In genomic region chr21:45403825-45404725, GRCh38 we compare ENCODE assay signal across 8 cellular contexts. TPM values are rescaled to one million over a fixed set of nuclear protein-coding genes. Genes with fewer than 3 reads are reported as not detected.
DNase-seq lines count a peak whose midpoint lies in the region; ATAC-seq and TF ChIP-seq lines count a peak whose summit lies in the region.

No MANE protein-coding gene starts in this region.

- H3K4me1 Mint-ChIP-seq in CD4-positive, alpha-beta memory T cell, result peaks cover 6 to 20% (median 14%) of the 10 kb centered on the region in 4 donors
- peaks cover 35% of the 10 kb centered on the region for H3K4me1 Mint-ChIP-seq in neural progenitor cell

- no peaks in the 10 kb centered on the region for H3K9me3 ChIP-seq in CD4-positive, alpha-beta memory T cell (ENCODE audit: control insufficient read depth in 1 of 2, low read length in 2 of 2)
- no peaks in the 10 kb centered on the region for H3K9me3 ChIP-seq in Peyer's patch
- peaks cover 0 to 9% (median 3%) of the 10 kb centered on the region in 4 donors for H3K9me3 ChIP-seq in esophagus muscularis mucosa
- peaks cover 3% of the 10 kb centered on the region for H3K9me3 ChIP-seq in neural progenitor cell (ENCODE audit: low read depth)

- peaks cover 41% of the 10 kb centered on the region for H3K79me2 ChIP-seq in neural progenitor cell (ENCODE audit: low read depth)

- H3K36me3 ChIP-seq in CD4-positive, alpha-beta memory T cell (ENCODE audit: insufficient read depth, low read length), result no peaks in the 10 kb centered on the region
- H3K36me3 ChIP-seq in Peyer's patch, result no peaks in the 10 kb centered on the region
- no peaks in the 10 kb centered on the region for H3K36me3 ChIP-seq in esophagus muscularis mucosa
- H3K36me3 ChIP-seq in neural progenitor cell, result no peaks in the 10 kb centered on the region

- no peak overlapping the region for H3K4me3 ChIP-seq in CD4-positive, alpha-beta memory T cell (ENCODE audit: low read length in 2 of 2)
- peak overlapping the region; percentile 37 to 64 (median 48) for H3K4me3 ChIP-seq in Peyer's patch
- H3K4me3 ChIP-seq in esophagus muscularis mucosa, result peak overlapping the region; percentile 66 to 81 (median 66)
- H3K4me3 ChIP-seq in neural progenitor cell, result peak overlapping the region; percentile 70

- WGBS in esophagus muscularis mucosa, result 29% methylated on average over 25 of the region's 38 CpGs

- peak overlapping the region; percentile 95 for H3K4me2 ChIP-seq in neural progenitor cell

- H2AFZ ChIP-seq in neural progenitor cell (replicated peaks), result peak overlapping the region; percentile 96

- H3K27ac Mint-ChIP-seq in CD4-positive, alpha-beta memory T cell, result peak overlapping the region in 1 of 7 donors; percentile 31
- H3K27ac Mint-ChIP-seq in neural progenitor cell, result peak overlapping the region; percentile 65

- DNase-seq in CD4-positive, alpha-beta memory T cell, result peak in 1 of 5 donors; percentile 10
- DNase-seq in Peyer's patch (peak in 1 of 3 donors; percentile 62), esophagus muscularis mucosa (ENCODE audit: extremely low spot score) (peak; percentile 94), neural progenitor cell (ENCODE audit: low spot score) (peak; percentile 52), NCI-H2029 treated with DMSO at 0.1 percent for 48 hours (lab: John Stamatoyannopoulos, UW) (no peak), GM19240 (ENCODE audit: insufficient read length, low spot score) (no peak)
- DNase-seq in activated CD4-positive, alpha-beta T cell treated with anti-CD3 and anti-CD28 coated beads, Interleukin-2, amount 50 U/mL, for 4 hours, result no peak

- H3K9me3 Mint-ChIP-seq in CD4-positive, alpha-beta memory T cell, result peaks cover 0 to 14% (median 9%) of the 10 kb centered on the region in 8 donors
- peaks cover 16% of the 10 kb centered on the region for H3K9me3 Mint-ChIP-seq in neural progenitor cell

- no peak overlapping the region for H3K27ac ChIP-seq in CD4-positive, alpha-beta memory T cell (ENCODE audit: low read depth, low read length)
- H3K27ac ChIP-seq in Peyer's patch (peak overlapping the region; percentile 26 to 59 (median 53)), esophagus muscularis mucosa (replicated peaks in 1 of 4) (peak overlapping the region; percentile 71 to 83 (median 78)), neural progenitor cell (no peak overlapping the region)

- no peak for TF ChIP-seq EP300 in esophagus muscularis mucosa (IDR thresholded peaks at IDR 0.05)

- TF ChIP-seq POLR2A in Peyer's patch (IDR thresholded peaks at IDR 0.05) (no peak), esophagus muscularis mucosa (IDR thresholded peaks at IDR 0.05; ENCODE audit: low read depth) (no peak)

- peaks cover 1 to 7% of the 10 kb centered on the region in 2 donors for H3K36me3 Mint-ChIP-seq in CD4-positive, alpha-beta memory T cell
- no peaks in the 10 kb centered on the region for H3K36me3 Mint-ChIP-seq in neural progenitor cell

- intact Hi-C loops in CD4-positive, alpha-beta memory T cell (cut with micrococcal nuclease), result no loop called here
- intact Hi-C loops in esophagus muscularis mucosa (cut with DNase I), result no loop called here

- H3K27me3 ChIP-seq in CD4-positive, alpha-beta memory T cell (ENCODE audit: insufficient read depth, low read length), result peaks cover 26% of the 10 kb centered on the region
- peaks cover 0 to 4% of the 10 kb centered on the region in 2 donors for H3K27me3 ChIP-seq in Peyer's patch
- peaks cover 0 to 11% (median 0%) of the 10 kb centered on the region in 4 donors for H3K27me3 ChIP-seq in esophagus muscularis mucosa
- H3K27me3 ChIP-seq in neural progenitor cell, result peaks cover 25% of the 10 kb centered on the region

- peaks cover 54% of the 10 kb centered on the region in 2 donors for H3K27me3 Mint-ChIP-seq in CD4-positive, alpha-beta memory T cell
- H3K27me3 Mint-ChIP-seq in neural progenitor cell (ENCODE audit: insufficient read depth, low read depth), result peaks cover 26% of the 10 kb centered on the region

- CTCF ChIA-PET in CD4-positive, alpha-beta memory T cell (lab: Charles Lee; ENCODE audit: partially characterized antibody), result no interaction called here

- H4K20me1 ChIP-seq in neural progenitor cell (ENCODE audit: low read depth), result peaks cover 26% of the 10 kb centered on the region

- no peak for ATAC-seq in GM19452 (IDR thresholded peaks at IDR 0.05; ENCODE audit: unreplicated experiment)

- TF ChIP-seq CTCF in Peyer's patch (IDR thresholded peaks at IDR 0.05), result no peak
- no peak for TF ChIP-seq CTCF in esophagus muscularis mucosa (IDR thresholded peaks at IDR 0.05)
- no peak for TF ChIP-seq CTCF in neural progenitor cell (IDR thresholded peaks at IDR 0.05)

- H3K4me1 ChIP-seq in CD4-positive, alpha-beta memory T cell (ENCODE audit: insufficient read depth, low read length), result peaks cover 11% of the 10 kb centered on the region
- H3K4me1 ChIP-seq in Peyer's patch, result peaks cover 0 to 22% (median 9%) of the 10 kb centered on the region in 4 donors
- H3K4me1 ChIP-seq in esophagus muscularis mucosa, result peaks cover 21 to 54% (median 47%) of the 10 kb centered on the region in 4 donors
- H3K4me1 ChIP-seq in neural progenitor cell, result peaks cover 29% of the 10 kb centered on the region

- peaks cover 33% of the 10 kb centered on the region for H3F3A ChIP-seq in neural progenitor cell (ENCODE audit: low read depth)

- H3K4me3 Mint-ChIP-seq in CD4-positive, alpha-beta memory T cell, result peak overlapping the region; percentile 75 to 88 (median 83)
- H3K4me3 Mint-ChIP-seq in neural progenitor cell, result peak overlapping the region; percentile 91

- no peak overlapping the region for H3K9ac ChIP-seq in neural progenitor cell

- POLR2A ChIA-PET in CD4-positive, alpha-beta memory T cell (lab: Charles Lee; ENCODE audit: partially characterized antibody), result no interaction called here

RNA-seq across cellular contexts. Expression of gene COL18A1, which starts 0.9 kb away (rescaled TPM):
- 1 to 10 TPM; 4.2 to 4.5 TPM for total RNA-seq in CD4-positive, alpha-beta memory T cell
- polyA plus RNA-seq in CD4-positive, alpha-beta memory T cell, result 1 to 10 TPM in 1 of 2 donors, under 1 TPM in 1; 0.43 to 3.4 TPM
- total RNA-seq in Peyer's patch (10 to 100 TPM; 18.6 to 85.0 (median 33.0) TPM), esophagus muscularis mucosa (100 to 1,000 TPM in 3 of 4 donors, 10 to 100 TPM in 1; 97.7 to 173 (median 110) TPM), neural progenitor cell (ENCODE audit: low replicate concordance) (52.6 and 291 TPM in 2 replicates)

Comparison
In these comparisons a context has a peak if more than half of its experiments do, and no peak if none do; other contexts are left out.
1. DNase-seq: peak in esophagus muscularis mucosa (single experiment) and neural progenitor cell (single experiment); none in NCI-H2029 treated with DMSO at 0.1 percent for 48 hours (single experiment), activated CD4-positive, alpha-beta T cell treated with anti-CD3 and anti-CD28 coated beads, Interleukin-2, amount 50 U/mL, for 4 hours (0 of 2) and GM19240 (single experiment).
2. H3K27ac ChIP-seq: peak in Peyer's patch (4 of 4) and esophagus muscularis mucosa (4 of 4); none in CD4-positive, alpha-beta memory T cell (single experiment) and neural progenitor cell (single experiment).
3. H3K4me3 ChIP-seq: peak in Peyer's patch (4 of 4), esophagus muscularis mucosa (4 of 4) and neural progenitor cell (single experiment); none in CD4-positive, alpha-beta memory T cell (0 of 2).